Comparison of ENCODE assay signal across 28 cellular contexts in the genomic region with DNA sequence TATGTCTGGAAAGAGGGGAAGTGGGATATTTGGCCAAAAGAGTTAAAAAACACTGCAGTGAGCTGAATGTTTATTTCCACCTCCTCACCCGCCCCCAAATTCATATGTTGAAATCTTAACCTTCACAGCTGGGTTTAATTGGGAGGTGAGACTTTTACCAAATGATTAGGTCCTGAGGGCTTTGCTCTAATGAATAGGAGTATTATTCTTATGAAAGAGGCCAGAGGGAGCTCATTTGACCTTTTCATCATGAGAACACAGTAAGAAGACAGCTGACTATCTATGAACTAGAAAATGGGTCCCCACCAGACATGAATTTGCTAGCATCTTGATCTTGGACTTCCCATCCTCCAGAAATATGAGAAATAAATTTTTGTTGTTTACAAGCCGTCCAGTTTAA.
"Had no signal": no experiment of that assay in that cellular context is flagged by ENCODE, and none has a peak within 500 bp of the region (broad histone marks: within the 10 kb centered on the region; RNA-seq: fewer than 3 reads in every experiment).

No MANE protein-coding gene starts in this region.

- H3K36me3 ChIP-seq: neural progenitor cell, ovary, right lobe of liver, spleen, suprapubic skin, tibial artery, transverse colon, upper lobe of right lung, uterus had no signal

- DNase-seq: natural killer cell; occipital lobe; ovary; posterior cingulate gyrus; psoas muscle; right cardiac atrium; right lobe of liver; spleen; stimulated activated CD4-positive, alpha-beta T cell treated with anti-CD3 and anti-CD28 coated beads, Interleukin-12 subunit alpha, Interleukin-12 subunit beta, amount 100 ng/mL, for 4 hours; stimulated activated CD4-positive, alpha-beta T cell treated with anti-CD3 and anti-CD28 coated beads, Interleukin-1b, Interleukin-23, amount 100 ng/mL, for 48 hours; stimulated activated CD4-positive, alpha-beta T cell treated with anti-CD3 and anti-CD28 coated beads, Interleukin-4, amount 100 ng/mL, for 1 hour; stimulated activated CD4-positive, alpha-beta T cell treated with anti-CD3 and anti-CD28 coated beads, Interleukin-4, amount 100 ng/mL, for 4 hours; stimulated activated CD8-positive, alpha-beta memory T cell treated with anti-CD3 and anti-CD28 coated beads, Interleukin-4, amount 100 ng/mL, for 48 hours; stimulated activated naive CD4-positive, alpha-beta T cell; stimulated activated naive CD8-positive, alpha-beta T cell treated with anti-CD3 and anti-CD28 coated beads, Interleukin-15, amount 100 ng/mL, for 72 hours; stimulated activated naive CD8-positive, alpha-beta T cell treated with anti-CD3 and anti-CD28 coated beads, Interleukin-15, Interleukin-2, amounts not matched to agents 100 U/mL and 50 U/mL, for 24 hours; substantia nigra; testis; tibial artery; transverse colon; upper lobe of right lung; uterus had no signal

- H3K9me3 ChIP-seq: ovary, psoas muscle, right lobe of liver, suprapubic skin, testis, tibial artery, transverse colon, upper lobe of right lung, uterus had no signal

- ATAC-seq: natural killer cell; psoas muscle; right cardiac atrium; right lobe of liver; stimulated activated memory B cell treated with anti-CD40 and anti-IgM and Interleukin-4, amounts not matched to agents 10 μg/mL and 1 μg/mL and 100 μg/mL, for 72 hours; stimulated activated naive CD8-positive, alpha-beta T cell treated with anti-CD3 and anti-CD28 coated beads, Interleukin-15, amount 100 ng/mL, for 72 hours; stimulated activated naive CD8-positive, alpha-beta T cell treated with anti-CD3 and anti-CD28 coated beads, Interleukin-15, Interleukin-2, amounts not matched to agents 100 U/mL and 50 U/mL, for 24 hours; upper lobe of right lung had no signal

- H3K4me1 ChIP-seq: neural progenitor cell, parathyroid adenoma, psoas muscle, right lobe of liver, spleen, suprapubic skin, testis, tibial artery, transverse colon, upper lobe of right lung, uterus had no signal

- H3K27me3 ChIP-seq: neural progenitor cell, ovary, right lobe of liver, spleen, suprapubic skin, testis, tibial artery, transverse colon, upper lobe of right lung, uterus had no signal

- H3K27ac ChIP-seq: neural progenitor cell, ovary, parathyroid adenoma, psoas muscle, right lobe of liver, skin epidermis, spleen, suprapubic skin, testis, tibial artery, transverse colon, upper lobe of right lung, uterus had no signal

- H3K4me3 ChIP-seq: neural progenitor cell, ovary, psoas muscle, right lobe of liver, skin epidermis, smooth muscle cell, spleen, suprapubic skin, testis, tibial artery, transverse colon, upper lobe of right lung, uterus had no signal
